31 cellular contexts compared by ENCODE assay signal in genomic region chr14:79437951-79438350, GRCh38.
"Had no signal": no experiment of that assay in that cellular context is flagged by ENCODE, and none has a peak within 500 bp of the region (broad histone marks: within the 10 kb centered on the region; RNA-seq: fewer than 3 reads in every experiment).

No MANE protein-coding gene starts in this region.

- H3K27me3 Mint-ChIP-seq: activated CD4-positive, alpha-beta memory T cell treated with anti-CD3 and anti-CD28 coated beads, Interleukin-2, amount 10 ng/mL, durations not matched to agents 7 days and 5 days; activated CD4-positive, alpha-beta T cell treated with anti-CD3 and anti-CD28 coated beads, Interleukin-2, amount 10 ng/mL, durations not matched to agents 7 days and 5 days; activated naive CD4-positive, alpha-beta T cell treated with anti-CD3 and anti-CD28 coated beads, Interleukin-2, amount 50 U/mL, for 24 hours; activated naive CD8-positive, alpha-beta T cell treated with anti-CD3 and anti-CD28 coated beads for 36 hours; activated naive CD8-positive, alpha-beta T cell treated with anti-CD3 and anti-CD28 coated beads, Interleukin-2, amount 50 U/mL, for 24 hours; activated T-helper 17 cell treated with anti-CD3 and anti-CD28 coated beads, Interleukin-2, amount 50 U/mL, for 72 hours; central memory CD8-positive, alpha-beta T cell; dendritic cell treated with granulocyte-macrophage colony-stimulating factor and Interleukin-4, amounts not matched to agents 40 ng/mL and 50 ng/mL, for 4 days had no signal

- H3K4me1 Mint-ChIP-seq: activated CD4-positive, alpha-beta memory T cell treated with anti-CD3 and anti-CD28 coated beads, Interleukin-2, amount 10 ng/mL, durations not matched to agents 7 days and 5 days; activated CD4-positive, alpha-beta T cell treated with anti-CD3 and anti-CD28 coated beads, Interleukin-2, amount 10 ng/mL, durations not matched to agents 7 days and 5 days; activated naive CD4-positive, alpha-beta T cell treated with anti-CD3 and anti-CD28 coated beads, Interleukin-2, amount 50 U/mL, for 24 hours; activated naive CD8-positive, alpha-beta T cell treated with anti-CD3 and anti-CD28 coated beads for 36 hours; activated naive CD8-positive, alpha-beta T cell treated with anti-CD3 and anti-CD28 coated beads, Interleukin-2, amount 50 U/mL, for 24 hours; activated T-helper 17 cell treated with anti-CD3 and anti-CD28 coated beads, Interleukin-2, amount 50 U/mL, for 72 hours; central memory CD8-positive, alpha-beta T cell had no signal

- H3K9me3 ChIP-seq: adrenal gland, breast epithelium had no signal

- H3K36me3 Mint-ChIP-seq: activated naive CD4-positive, alpha-beta T cell treated with anti-CD3 and anti-CD28 coated beads, Interleukin-2, amount 50 U/mL, for 24 hours; activated naive CD8-positive, alpha-beta T cell treated with anti-CD3 and anti-CD28 coated beads for 36 hours had no signal

- H3K4me3 Mint-ChIP-seq: activated CD4-positive, alpha-beta memory T cell treated with anti-CD3 and anti-CD28 coated beads, Interleukin-2, amount 10 ng/mL, durations not matched to agents 7 days and 5 days; activated CD4-positive, alpha-beta T cell treated with anti-CD3 and anti-CD28 coated beads, Interleukin-2, amount 10 ng/mL, durations not matched to agents 7 days and 5 days; activated naive CD4-positive, alpha-beta T cell treated with anti-CD3 and anti-CD28 coated beads for 36 hours; activated naive CD4-positive, alpha-beta T cell treated with anti-CD3 and anti-CD28 coated beads, Interleukin-2, amount 50 U/mL, for 24 hours; activated naive CD8-positive, alpha-beta T cell treated with anti-CD3 and anti-CD28 coated beads for 36 hours; activated naive CD8-positive, alpha-beta T cell treated with anti-CD3 and anti-CD28 coated beads, Interleukin-2, amount 50 U/mL, for 24 hours; activated T-cell treated with anti-CD3 and anti-CD28 coated beads, Interleukin-2, amount 50 U/mL, for 4 hours; activated T-helper 17 cell treated with anti-CD3 and anti-CD28 coated beads, Interleukin-2, amount 50 U/mL, for 72 hours; brain; central memory CD8-positive, alpha-beta T cell; dendritic cell treated with granulocyte-macrophage colony-stimulating factor and Interleukin-4, amounts not matched to agents 40 ng/mL and 50 ng/mL, for 4 days; endodermal cell had no signal

- ATAC-seq: activated naive CD8-positive, alpha-beta T cell treated with anti-CD3 and anti-CD28 coated beads, Interleukin-2, amount 50 U/mL, for 24 hours; activated T-cell treated with anti-CD3 and anti-CD28 coated beads, Interleukin-2, amount 50 U/mL, for 4 hours; activated T-helper 17 cell treated with anti-CD3 and anti-CD28 coated beads, Interleukin-2, amount 50 U/mL, for 72 hours; esophagus mucosa had no signal

- H3K36me3 ChIP-seq: adrenal gland, breast epithelium, cardiac muscle cell had no signal

- H3K4me1 ChIP-seq: adrenal gland, breast epithelium had no signal

- DNase-seq: activated CD4-positive, alpha-beta memory T cell treated with anti-CD3 and anti-CD28 coated beads, Interleukin-2, amount 10 ng/mL, durations not matched to agents 7 days and 5 days; activated CD4-positive, alpha-beta T cell treated with anti-CD3 and anti-CD28 coated beads for 1 hour; activated CD4-positive, alpha-beta T cell treated with anti-CD3 and anti-CD28 coated beads for 4 hours; activated CD4-positive, alpha-beta T cell treated with anti-CD3 and anti-CD28 coated beads, Interleukin-2, amount 10 ng/mL, durations not matched to agents 7 days and 5 days; activated CD4-positive, alpha-beta T cell treated with anti-CD3 and anti-CD28 coated beads, Interleukin-2, amount 50 U/mL, for 4 hours; activated CD4-positive, CD25-positive, alpha-beta regulatory T cell; activated CD8-positive, alpha-beta memory T cell treated with anti-CD3 and anti-CD28 coated beads, Interleukin-2, amount 50 U/mL, for 48 hours; activated effector memory CD4-positive, alpha-beta T cell treated with anti-CD3 and anti-CD28 coated beads, Interleukin-2, amount 50 U/mL, for 16 hours; activated naive CD4-positive, alpha-beta T cell treated with anti-CD3 and anti-CD28 coated beads for 36 hours; activated naive CD8-positive, alpha-beta T cell treated with anti-CD3 and anti-CD28 coated beads for 36 hours; activated naive CD8-positive, alpha-beta T cell treated with anti-CD3 and anti-CD28 coated beads, Interleukin-2, amount 50 U/mL, for 24 hours; activated T-cell treated with anti-CD3 and anti-CD28 coated beads for 4 hours; activated T-cell treated with anti-CD3 and anti-CD28 coated beads, Interleukin-2, amount 50 U/mL, for 4 hours; adrenal gland; amygdala; aorta; dorsolateral prefrontal cortex; effector memory CD4-positive, alpha-beta T cell; endodermal cell; foreskin fibroblast; head of caudate nucleus; T-helper 2 cell had no signal

- H3K27ac Mint-ChIP-seq: activated CD4-positive, alpha-beta memory T cell treated with anti-CD3 and anti-CD28 coated beads, Interleukin-2, amount 10 ng/mL, durations not matched to agents 7 days and 5 days; activated CD4-positive, alpha-beta T cell treated with anti-CD3 and anti-CD28 coated beads, Interleukin-2, amount 10 ng/mL, durations not matched to agents 7 days and 5 days; activated naive CD4-positive, alpha-beta T cell treated with anti-CD3 and anti-CD28 coated beads for 36 hours; activated naive CD4-positive, alpha-beta T cell treated with anti-CD3 and anti-CD28 coated beads, Interleukin-2, amount 50 U/mL, for 24 hours; activated naive CD8-positive, alpha-beta T cell treated with anti-CD3 and anti-CD28 coated beads for 36 hours; activated naive CD8-positive, alpha-beta T cell treated with anti-CD3 and anti-CD28 coated beads, Interleukin-2, amount 50 U/mL, for 24 hours; activated T-helper 17 cell treated with anti-CD3 and anti-CD28 coated beads, Interleukin-2, amount 50 U/mL, for 72 hours; dendritic cell treated with granulocyte-macrophage colony-stimulating factor and Interleukin-4, amounts not matched to agents 40 ng/mL and 50 ng/mL, for 4 days; endodermal cell had no signal

- H3K9me3 Mint-ChIP-seq: activated CD4-positive, alpha-beta T cell treated with anti-CD3 and anti-CD28 coated beads, Interleukin-2, amount 10 ng/mL, durations not matched to agents 7 days and 5 days; activated naive CD4-positive, alpha-beta T cell treated with anti-CD3 and anti-CD28 coated beads for 36 hours; activated naive CD8-positive, alpha-beta T cell treated with anti-CD3 and anti-CD28 coated beads for 36 hours; activated naive CD8-positive, alpha-beta T cell treated with anti-CD3 and anti-CD28 coated beads, Interleukin-2, amount 50 U/mL, for 24 hours; brain; dendritic cell treated with granulocyte-macrophage colony-stimulating factor and Interleukin-4, amounts not matched to agents 40 ng/mL and 50 ng/mL, for 4 days; endodermal cell had no signal

- H3K27ac ChIP-seq: adrenal gland, breast epithelium, cardiac muscle cell, coronary artery, dorsolateral prefrontal cortex had no signal

- H3K4me3 ChIP-seq: adrenal gland, breast epithelium, cardiac muscle cell, coronary artery, dorsolateral prefrontal cortex had no signal

- H3K27me3 ChIP-seq: adrenal gland, breast epithelium, cardiac muscle cell, dorsolateral prefrontal cortex had no signal
